ENCODE assay signal across 12 cellular contexts in the genomic region with DNA sequence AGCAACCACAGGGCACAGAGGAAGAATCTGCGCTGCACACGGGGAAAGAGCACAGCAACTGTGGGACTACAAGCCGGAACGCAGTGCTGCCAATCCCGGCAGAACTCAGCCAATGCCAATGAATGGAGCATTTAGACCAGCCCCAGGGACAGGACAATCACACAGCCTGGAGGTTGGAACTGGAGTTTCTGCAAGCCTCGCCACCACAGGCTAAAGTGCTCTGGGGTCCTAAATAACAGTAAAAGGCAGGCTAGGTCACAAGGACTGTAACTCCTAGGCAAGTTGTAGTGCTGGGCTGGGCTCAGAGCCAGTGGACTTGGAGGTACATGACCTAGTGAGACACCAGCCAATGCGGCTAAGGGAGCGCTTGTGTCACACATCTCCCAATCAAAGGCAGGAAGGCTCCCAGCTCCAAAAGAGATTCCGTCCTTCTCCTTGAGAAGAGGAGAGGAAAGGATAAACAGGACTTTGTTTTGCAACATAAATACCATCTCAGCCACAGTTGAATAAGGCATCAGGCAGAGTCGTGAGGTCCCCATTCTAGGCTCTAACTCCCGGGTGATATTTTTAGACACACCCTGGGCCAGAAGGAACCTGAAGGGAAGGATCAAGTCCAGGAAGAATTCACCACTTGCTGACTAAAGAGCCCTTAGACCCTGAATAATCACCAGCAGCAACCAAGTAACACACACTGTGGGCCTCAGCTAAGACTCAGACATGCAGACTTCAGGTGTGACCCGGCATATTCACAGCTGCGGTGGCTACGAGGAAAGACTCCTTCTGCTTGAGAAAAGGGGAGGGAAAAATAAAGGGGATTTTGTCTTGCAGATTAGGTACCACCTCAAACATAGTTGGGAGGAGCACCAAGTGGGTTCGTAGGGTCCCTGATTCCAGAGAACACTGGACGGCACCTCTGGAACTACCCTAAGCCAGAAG.
DNase-seq lines count a peak whose midpoint lies in the region; ATAC-seq and TF ChIP-seq lines count a peak whose summit lies in the region.
"Had no signal": no experiment of that assay in that cellular context is flagged by ENCODE, and none has a peak within 500 bp of the region (broad histone marks: within the 10 kb centered on the region; RNA-seq: fewer than 3 reads in every experiment).

No MANE protein-coding gene starts in this region.

- H4K20me1 ChIP-seq in hepatocyte (ENCODE audit: insufficient read depth, poor library complexity, severe bottlenecking): no peaks in the 10 kb centered on the region

- TF ChIP-seq CTCF in choroid plexus epithelial cell (conservative IDR thresholded peaks at IDR 0.05; ENCODE audit: low read depth, low read length): no peak
- no peak for TF ChIP-seq CTCF in hepatocyte (IDR thresholded peaks at IDR 0.05; ENCODE audit: poor library complexity)

- peak; percentile 2 for DNase-seq in RPMI7951 (ENCODE audit: low read depth)
- DNase-seq in choroid plexus epithelial cell (ENCODE audit: low read depth): peak; percentile 42
- DNase-seq in hypothalamus (lab: John Stamatoyannopoulos, UW): peak in 45 of 51 donors; percentile 7 to 77 (median 40)
- DNase-seq in sciatic nerve (ENCODE audit: low spot score): no peak
- DNase-seq in hepatocyte (ENCODE audit: low spot score): no peak
- no peak for DNase-seq in HUDEP-2 (lab: John Stamatoyannopoulos, UW; ENCODE audit: unreplicated experiment in 76 of 76)
- no peak for DNase-seq in retina
- DNase-seq in SKM-1 treated with dmso at 0.1 percent for 144 hours (lab: John Stamatoyannopoulos, UW; ENCODE audit: unreplicated experiment): no peak
- DNase-seq: MG63, T1000 had no signal

- intact Hi-C loops in sciatic nerve (cut with DNase I): no loop called here

- no peak overlapping the region for H3K4me2 ChIP-seq in hepatocyte
- H3K4me2 ChIP-seq: BLaER1 had no signal

- H3K4me3 ChIP-seq in choroid plexus epithelial cell (ENCODE audit: low read depth, low read length) (no peak overlapping the region), hepatocyte (no peak overlapping the region)
- H3K4me3 ChIP-seq: BLaER1, MG63 had no signal

- H3K9me3 ChIP-seq in hepatocyte (ENCODE audit: low read depth): no peaks in the 10 kb centered on the region
- H3K9me3 ChIP-seq: neutrophil had no signal

- no peak overlapping the region for H2AFZ ChIP-seq in hepatocyte

- peak; percentile 75 for ATAC-seq in sciatic nerve

- no peak overlapping the region for H3K27ac ChIP-seq in hepatocyte
- H3K27ac ChIP-seq: BLaER1, neutrophil had no signal

- WGBS in hepatocyte (ENCODE audit: low lambda C conversion rate, missing lambda C conversion rate): 95% methylated on average over 16 of the region's 16 CpGs

- H3K36me3 ChIP-seq in hepatocyte (replicated peaks; ENCODE audit: insufficient read depth, low read depth): no peaks in the 10 kb centered on the region

- H3K27me3 ChIP-seq in hepatocyte: no peaks in the 10 kb centered on the region
- H3K27me3 ChIP-seq: BLaER1, MG63, neutrophil had no signal

- H3K9me2 ChIP-seq in hepatocyte (replicated peaks; ENCODE audit: insufficient read depth): no peaks in the 10 kb centered on the region

- peaks cover 33% of the 10 kb centered on the region for H3K79me2 ChIP-seq in hepatocyte

- H3K4me1 ChIP-seq in hepatocyte (ENCODE audit: insufficient read depth): no peaks in the 10 kb centered on the region
- H3K4me1 ChIP-seq: BLaER1 had no signal

Comparison
In these comparisons a context has a peak if more than half of its experiments do, and no peak if none do; other contexts are left out.
1. DNase-seq: peak in RPMI7951 (single experiment), choroid plexus epithelial cell (single experiment) and hypothalamus (45 of 51); none in sciatic nerve (single experiment), hepatocyte (single experiment), HUDEP-2 (0 of 76), retina (single experiment) and SKM-1 treated with dmso at 0.1 percent for 144 hours (single experiment).